In the genomic region with DNA sequence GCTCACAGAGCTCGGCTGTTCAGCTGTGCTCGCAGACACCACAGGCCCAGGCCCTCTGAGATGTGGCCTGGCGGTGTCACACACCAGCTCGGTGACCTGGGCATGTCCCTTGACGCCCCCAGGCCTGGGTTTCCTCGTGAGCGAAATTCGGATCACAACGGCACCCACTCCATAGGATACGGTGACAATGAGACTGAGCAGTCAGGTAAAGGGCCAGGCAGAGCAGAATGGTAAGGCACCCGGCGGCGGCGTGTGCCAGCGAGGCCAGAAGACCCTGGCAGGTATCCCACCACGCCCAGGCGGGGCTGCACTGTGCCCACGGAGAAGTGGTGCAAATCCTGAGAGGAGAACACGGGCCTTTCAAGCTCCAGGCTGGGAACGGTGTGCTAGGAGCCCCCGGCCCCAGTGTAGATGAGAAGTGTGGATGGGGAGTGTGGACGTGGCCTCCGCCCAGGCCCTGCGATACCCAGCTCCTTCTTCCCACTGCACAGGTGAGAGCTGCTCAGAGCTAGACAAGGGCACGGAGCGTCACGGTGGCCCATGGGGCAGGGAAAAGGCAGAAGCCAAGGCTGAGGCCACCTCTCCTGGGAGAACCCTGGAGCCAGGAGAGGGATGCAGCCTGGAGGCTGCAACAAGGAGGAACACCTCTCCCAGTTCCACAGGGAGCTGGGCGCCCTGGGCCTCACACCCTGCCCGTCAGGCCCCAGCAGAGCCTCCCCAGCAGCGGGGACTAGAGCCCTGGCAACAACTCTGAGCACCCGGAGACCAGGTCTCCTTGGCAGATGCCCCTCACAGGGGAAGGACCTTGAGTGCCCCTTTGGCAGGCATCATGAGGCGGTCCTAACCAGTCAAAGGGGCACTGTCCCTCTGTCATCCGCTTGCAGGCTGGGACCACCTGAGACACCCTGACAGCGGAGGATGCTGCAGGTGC, we compare ENCODE assay signal across 2 cellular contexts.
TF ChIP-seq lines count a peak whose summit lies in the region.

No MANE protein-coding gene starts in this region.

TF ChIP-seq in SK-N-SH, 30 proteins besides CTCF, POLR2A, EP300 and RAD21 (continued from another document):
- TF ChIP-seq, protein P1, sequence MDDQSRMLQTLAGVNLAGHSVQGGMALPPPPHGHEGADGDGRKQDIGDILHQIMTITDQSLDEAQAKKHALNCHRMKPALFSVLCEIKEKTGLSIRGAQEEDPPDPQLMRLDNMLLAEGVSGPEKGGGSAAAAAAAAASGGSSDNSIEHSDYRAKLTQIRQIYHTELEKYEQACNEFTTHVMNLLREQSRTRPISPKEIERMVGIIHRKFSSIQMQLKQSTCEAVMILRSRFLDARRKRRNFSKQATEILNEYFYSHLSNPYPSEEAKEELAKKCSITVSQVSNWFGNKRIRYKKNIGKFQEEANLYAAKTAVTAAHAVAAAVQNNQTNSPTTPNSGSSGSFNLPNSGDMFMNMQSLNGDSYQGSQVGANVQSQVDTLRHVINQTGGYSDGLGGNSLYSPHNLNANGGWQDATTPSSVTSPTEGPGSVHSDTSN (IDR thresholded peaks at IDR 0.05): no peak
- TF ChIP-seq SIN3A (IDR thresholded peaks at IDR 0.05; ENCODE audit: borderline replicate concordance, low read depth, low read length) (no peak), POLR2AphosphoS5 (IDR thresholded peaks at IDR 0.05; ENCODE audit: low read depth, low read length) (no peak), ZBTB33 (IDR thresholded peaks at IDR 0.05; ENCODE audit: borderline replicate concordance, low read depth) (no peak)
TF ChIP-seq in SK-N-SH: peak in this region for 0.

TF ChIP-seq in SK-N-SH treated with all-trans-retinoic acid at 6 μM for 48 hours, 23 proteins besides CTCF, POLR2A, EP300 and RAD21 (continued from another document):
- TF ChIP-seq, protein P2, sequence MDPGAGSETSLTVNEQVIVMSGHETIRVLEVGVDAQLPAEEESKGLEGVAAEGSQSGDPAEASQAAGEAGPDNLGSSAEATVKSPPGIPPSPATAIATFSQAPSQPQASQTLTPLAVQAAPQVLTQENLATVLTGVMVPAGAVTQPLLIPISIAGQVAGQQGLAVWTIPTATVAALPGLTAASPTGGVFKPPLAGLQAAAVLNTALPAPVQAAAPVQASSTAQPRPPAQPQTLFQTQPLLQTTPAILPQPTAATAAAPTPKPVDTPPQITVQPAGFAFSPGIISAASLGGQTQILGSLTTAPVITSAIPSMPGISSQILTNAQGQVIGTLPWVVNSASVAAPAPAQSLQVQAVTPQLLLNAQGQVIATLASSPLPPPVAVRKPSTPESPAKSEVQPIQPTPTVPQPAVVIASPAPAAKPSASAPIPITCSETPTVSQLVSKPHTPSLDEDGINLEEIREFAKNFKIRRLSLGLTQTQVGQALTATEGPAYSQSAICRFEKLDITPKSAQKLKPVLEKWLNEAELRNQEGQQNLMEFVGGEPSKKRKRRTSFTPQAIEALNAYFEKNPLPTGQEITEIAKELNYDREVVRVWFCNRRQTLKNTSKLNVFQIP (CRISPR knock-in tag; IDR thresholded peaks at IDR 0.05; ENCODE audit: borderline replicate concordance, low read depth): no peak
- no peak for TF ChIP-seq ZNF8 (CRISPR knock-in tag; IDR thresholded peaks at IDR 0.05)
- no peak for TF ChIP-seq ESRRG (CRISPR knock-in tag; IDR thresholded peaks at IDR 0.05)
- no peak for TF ChIP-seq RARB (CRISPR knock-in tag; IDR thresholded peaks at IDR 0.05)
- TF ChIP-seq CSDC2 (CRISPR knock-in tag; IDR thresholded peaks at IDR 0.05): no peak
